In genomic region chrX:103941201-103941975, GRCh38 we compare ENCODE assay signal across 9 cellular contexts. TPM values are rescaled to one million over a fixed set of nuclear protein-coding genes. Genes with fewer than 3 reads are reported as not detected.
DNase-seq lines count a peak whose midpoint lies in the region; ATAC-seq, FAIRE-seq and TF ChIP-seq lines count a peak whose summit lies in the region.
"Had no signal": no experiment of that assay in that cellular context is flagged by ENCODE, and none has a peak within 500 bp of the region (broad histone marks: within the 10 kb centered on the region; RNA-seq: fewer than 3 reads in every experiment).

No MANE protein-coding gene starts in this region.

- H3K4me2 ChIP-seq in endothelial cell of umbilical vein (ENCODE audit: insufficient read depth, low read length) (no peak overlapping the region), trophoblast cell (ENCODE audit: low read length) (no peak overlapping the region)

- no TSS peak for BruUV-seq in endothelial cell of umbilical vein (replicated peaks; lab: Mats Ljungman, UMichigan)

- peak overlapping the region; percentile 57 for H3K27ac Mint-ChIP-seq in activated T-cell treated with anti-CD3 and anti-CD28 coated beads, Interleukin-2, amount 50 U/mL, for 72 hours
- H3K27ac Mint-ChIP-seq: activated naive CD8-positive, alpha-beta T cell had no signal

- no peaks in the 10 kb centered on the region for H3K79me1 ChIP-seq in trophoblast cell (ENCODE audit: low read length)

- no peak overlapping the region for H2BK5ac ChIP-seq in trophoblast cell (ENCODE audit: low read depth, low read length, poor library complexity)

- H3K9me3 ChIP-seq in endothelial cell of umbilical vein (replicated peaks; ENCODE audit: control insufficient read depth, insufficient read depth, low read length), result no peaks in the 10 kb centered on the region
- H3K9me3 ChIP-seq in trophoblast cell (ENCODE audit: insufficient read depth, low read depth, low read length), result no peaks in the 10 kb centered on the region

- intact Hi-C loops in endothelial cell of umbilical vein (cut with micrococcal nuclease), result loop anchor here (1.0 kb wide), 2 partner anchors 23 to 96 kb away; no protein-coding TSS in a partner anchor

- H3K27me3 Mint-ChIP-seq in activated T-cell treated with anti-CD3 and anti-CD28 coated beads, Interleukin-2, amount 50 U/mL, for 72 hours (ENCODE audit: low read depth), result peaks cover 14% of the 10 kb centered on the region
- H3K27me3 Mint-ChIP-seq: activated naive CD8-positive, alpha-beta T cell had no signal

- no peak overlapping the region for H4K12ac ChIP-seq in trophoblast cell (ENCODE audit: low read depth, low read length)

- no peak overlapping the region for H2AFZ ChIP-seq in endothelial cell of umbilical vein (ENCODE audit: low read depth, low read length)
- H2AFZ ChIP-seq in trophoblast cell (ENCODE audit: insufficient read depth, low read length, poor library complexity), result no peak overlapping the region

- no CpG with 5 or more reads among the region's 3 CpGs for WGBS in trophoblast cell (ENCODE audit: extremely low coverage, insufficient coverage, insufficient read length)

- no peak for ATAC-seq in activated T-cell treated with anti-CD3 and anti-CD28 coated beads, Interleukin-2, amount 50 U/mL, for 72 hours (replicated peaks in 1 of 2)
- ATAC-seq in GM18868 (IDR thresholded peaks at IDR 0.05; ENCODE audit: unreplicated experiment), result no peak

- POLR2A ChIA-PET in endothelial cell of umbilical vein (lab: Charles Lee), result no interaction called here

- TF ChIP-seq POLR2A in endothelial cell of umbilical vein (IDR thresholded peaks at IDR 0.05; ENCODE audit: low read depth, low read length), result no peak

- H3K27me3 ChIP-seq in endothelial cell of umbilical vein (ENCODE audit: control insufficient read depth in 2 of 2, insufficient read depth in 2 of 2, low read length in 2 of 2), result no peaks in the 10 kb centered on the region
- no peaks in the 10 kb centered on the region for H3K27me3 ChIP-seq in trophoblast cell (ENCODE audit: insufficient read depth, low read length)

- no peak overlapping the region for H2BK120ac ChIP-seq in trophoblast cell (ENCODE audit: insufficient read depth, low read length, poor library complexity)

- H3K27ac ChIP-seq in endothelial cell of umbilical vein (ENCODE audit: insufficient read depth, low read depth, low read length) (no peak overlapping the region), trophoblast cell (ENCODE audit: low read depth, low read length) (no peak overlapping the region)

- peak; percentile 10 to 32 for TF ChIP-seq CTCF in endothelial cell of umbilical vein (IDR thresholded peaks at IDR 0.05; ENCODE audit: extremely low read depth in 1 of 2, insufficient read depth in 1 of 2, low read depth in 1 of 2, low read length in 2 of 2)

- no peak overlapping the region for H3K4me3 ChIP-seq in endothelial cell of umbilical vein (replicated peaks in 1 of 3; ENCODE audit: insufficient read depth in 1 of 3, low read depth in 1 of 3, low read length in 3 of 3)
- no peak overlapping the region for H3K4me3 ChIP-seq in trophoblast cell (ENCODE audit: low read depth, low read length)

- no peak overlapping the region for H4K8ac ChIP-seq in trophoblast cell (ENCODE audit: low read depth, low read length)

- no peaks in the 10 kb centered on the region for H3K4me1 ChIP-seq in endothelial cell of umbilical vein (ENCODE audit: control insufficient read depth, extremely low read depth, insufficient read depth, low read length)
- no peaks in the 10 kb centered on the region for H3K4me1 ChIP-seq in trophoblast cell (ENCODE audit: control insufficient read depth in 1 of 2, insufficient read depth in 2 of 2, low read length in 2 of 2)

- H3K4me1 Mint-ChIP-seq in activated T-cell treated with anti-CD3 and anti-CD28 coated beads, Interleukin-2, amount 50 U/mL, for 72 hours (ENCODE audit: low read depth), result peaks cover 31% of the 10 kb centered on the region

- no peak overlapping the region for H4K91ac ChIP-seq in trophoblast cell (ENCODE audit: low read depth, low read length)

- H3K4ac ChIP-seq in trophoblast cell (ENCODE audit: low read depth, low read length), result no peak overlapping the region

- H3K36me3 ChIP-seq in endothelial cell of umbilical vein (ENCODE audit: control insufficient read depth in 2 of 2, extremely low read depth in 1 of 2, insufficient read depth in 2 of 2, low read length in 2 of 2) (no peaks in the 10 kb centered on the region), trophoblast cell (ENCODE audit: control insufficient read depth in 1 of 2, insufficient read depth in 2 of 2, low read length in 2 of 2) (no peaks in the 10 kb centered on the region)

- dilution Hi-C loops in endothelial cell of umbilical vein (cut with MboI; ENCODE audit: extremely low pct_ligation_motif_present, low sequenced_read_pairs), result no loop called here

- no peak overlapping the region for H3K4me3 Mint-ChIP-seq in activated T-cell treated with anti-CD3 and anti-CD28 coated beads, Interleukin-2, amount 50 U/mL, for 72 hours
- H3K4me3 Mint-ChIP-seq: activated naive CD8-positive, alpha-beta T cell had no signal

- peak; percentile 72 for FAIRE-seq in endothelial cell of umbilical vein (lab: Jason Lieb, UNC)

- no peak overlapping the region for H3K23ac ChIP-seq in trophoblast cell (ENCODE audit: low read length)

- H2AK5ac ChIP-seq in trophoblast cell (ENCODE audit: low read length), result no peak overlapping the region

- no peak overlapping the region for H3K9ac ChIP-seq in endothelial cell of umbilical vein (replicated peaks; ENCODE audit: extremely low read depth, insufficient read depth, low read length)
- no peak overlapping the region for H3K9ac ChIP-seq in trophoblast cell (ENCODE audit: low read length)

- DNase-seq in activated T-cell treated with anti-CD3 and anti-CD28 coated beads, Interleukin-2, amount 50 U/mL, for 72 hours, result no peak
- DNase-seq in activated T-cell treated with anti-CD3 and anti-CD28 coated beads, Interleukin-2, amount 50 U/mL, for 48 hours, result no peak
- DNase-seq in HCEC 1CT (peak; percentile 13), NCI-H524 (lab: John Stamatoyannopoulos, UW) (peak; percentile 12 to 53), endothelial cell of umbilical vein (ENCODE audit: low read depth, low spot score) (peak; percentile 37), trophoblast cell (peak; percentile 7 to 51), NCI-H2081 treated with DMSO at 0.1 percent for 48 hours (lab: John Stamatoyannopoulos, UW) (no peak)

- H3K79me2 ChIP-seq in endothelial cell of umbilical vein (ENCODE audit: control insufficient read depth, insufficient read depth, low read length), result no peaks in the 10 kb centered on the region
- no peaks in the 10 kb centered on the region for H3K79me2 ChIP-seq in trophoblast cell (ENCODE audit: control insufficient read depth, insufficient read depth, low read length, poor library complexity)

- H3K18ac ChIP-seq in trophoblast cell (ENCODE audit: low read length), result no peak overlapping the region

- H4K20me1 ChIP-seq in endothelial cell of umbilical vein (replicated peaks; ENCODE audit: control insufficient read depth, extremely low read depth, insufficient read depth, low read length), result no peaks in the 10 kb centered on the region

- H3K36me3 Mint-ChIP-seq in activated T-cell treated with anti-CD3 and anti-CD28 coated beads, Interleukin-2, amount 50 U/mL, for 72 hours (ENCODE audit: insufficient read depth in 2 of 2), result no peaks in the 10 kb centered on the region

- H2BK12ac ChIP-seq in trophoblast cell (ENCODE audit: low read length), result no peak overlapping the region

- CTCF ChIA-PET in endothelial cell of umbilical vein (lab: Charles Lee), result interaction anchor here (0.6 to 1.0 kb wide), 5 partner anchors 22 to 97 kb away, joined by 3 to 30 read pairs (median 6); no protein-coding TSS in a partner anchor

- no peak overlapping the region for H3K14ac ChIP-seq in trophoblast cell (ENCODE audit: low read length)

- H3K9me3 Mint-ChIP-seq in activated T-cell treated with anti-CD3 and anti-CD28 coated beads, Interleukin-2, amount 50 U/mL, for 72 hours, result no peaks in the 10 kb centered on the region

- H3K9me1 ChIP-seq in endothelial cell of umbilical vein (replicated peaks; ENCODE audit: control insufficient read depth, extremely low read depth, insufficient read depth, low read length), result no peaks in the 10 kb centered on the region

TF ChIP-seq in endothelial cell of umbilical vein, 7 proteins besides CTCF, POLR2A, EP300 and RAD21:
- no peak for TF ChIP-seq GATA2 (IDR thresholded peaks at IDR 0.05; ENCODE audit: insufficient read depth, insufficient read length, low read depth, low read length)
- TF ChIP-seq MYC (IDR thresholded peaks at IDR 0.05; ENCODE audit: low read depth, low read length), result no peak
- no peak for TF ChIP-seq JUN (IDR thresholded peaks at IDR 0.05; ENCODE audit: borderline replicate concordance, insufficient read depth, insufficient read length, low read depth)
- no peak for TF ChIP-seq EZH2 (IDR thresholded peaks at IDR 0.05; ENCODE audit: borderline replicate concordance, low read depth, low read length, severe bottlenecking)
- no peak for TF ChIP-seq POLR2AphosphoS5 (IDR thresholded peaks at IDR 0.05; ENCODE audit: insufficient read depth, low read depth, low read length)
- no peak for TF ChIP-seq FOS (IDR thresholded peaks at IDR 0.05; ENCODE audit: borderline replicate concordance, insufficient read depth, low read length)
- no peak for TF ChIP-seq MAX (IDR thresholded peaks at IDR 0.05; ENCODE audit: insufficient read depth, insufficient read length)

RNA-seq across cellular contexts. Expression of gene TMSB15B, which starts 21.0 kb away (rescaled TPM):
- 10 to 100 TPM in 1 of 2 donors, 1 to 10 TPM in 1; 9.9 to 12.4 TPM for total RNA-seq in activated T-cell treated with anti-CD3 and anti-CD28 coated beads, Interleukin-2, amount 50 U/mL, for 72 hours
- total RNA-seq in endothelial cell of umbilical vein, result 15.1 and 18.9 TPM in 2 replicates
- polyA plus RNA-seq in endothelial cell of umbilical vein, result 12.1 and 14.5 TPM in 2 replicates
- 19.2 and 22.4 TPM in 2 replicates for polyA plus RNA-seq in endothelial cell of umbilical vein (2011; cell fraction: cytosol; rRNA removed)
- 17.0 and 21.3 TPM in 2 replicates for polyA plus RNA-seq in endothelial cell of umbilical vein (2011; cell fraction: nucleus; rRNA removed)
- 17.6 and 25.3 TPM in 2 replicates for polyA plus RNA-seq in endothelial cell of umbilical vein (2012)
- 4.5 and 6.1 TPM in 2 replicates for polyA minus RNA-seq in endothelial cell of umbilical vein
- not detected for polyA minus RNA-seq in endothelial cell of umbilical vein (2011; cell fraction: cytosol; rRNA and poly(A)+ RNA removed)
- 11.5 and 16.4 TPM in 2 replicates for polyA minus RNA-seq in endothelial cell of umbilical vein (2011; cell fraction: nucleus; rRNA and poly(A)+ RNA removed)
- 15.0 and 15.5 TPM in 2 replicates for polyA plus RNA-seq in trophoblast cell (2013)

Comparison
In these comparisons a context has a peak if more than half of its experiments do, and no peak if none do; other contexts are left out.
1. DNase-seq: peak in HCEC 1CT (single experiment), NCI-H524 (2 of 2), endothelial cell of umbilical vein (single experiment) and trophoblast cell (2 of 2); none in activated T-cell treated with anti-CD3 and anti-CD28 coated beads, Interleukin-2, amount 50 U/mL, for 72 hours (0 of 2), activated T-cell treated with anti-CD3 and anti-CD28 coated beads, Interleukin-2, amount 50 U/mL, for 48 hours (0 of 2) and NCI-H2081 treated with DMSO at 0.1 percent for 48 hours (single experiment).